Comparison of ENCODE assay signal across 20 cellular contexts in genomic region chr13:110801044-110801443, GRCh38.
DNase-seq lines count a peak whose midpoint lies in the region; ATAC-seq, FAIRE-seq and TF ChIP-seq lines count a peak whose summit lies in the region.
"Had no signal": no experiment of that assay in that cellular context is flagged by ENCODE, and none has a peak within 500 bp of the region (broad histone marks: within the 10 kb centered on the region; RNA-seq: fewer than 3 reads in every experiment).

No MANE protein-coding gene starts in this region.

- WGBS in A549 (ENCODE audit: missing lambda C conversion rate) = 22% methylated on average over 4 of the region's 7 CpGs

- H3K27ac Mint-ChIP-seq in effector memory CD8-positive, alpha-beta T cell = no peak overlapping the region
- H3K27ac Mint-ChIP-seq: progenitor cell of endocrine pancreas; T-helper 2 cell treated with Interferon-gamma antibody and Interleukin-4, amounts not matched to agents 5 μg/mL and 100 μg/mL, for 36 hours had no signal

- no peak for TF ChIP-seq POLR2A in A549 (IDR thresholded peaks at IDR 0.05; ENCODE audit: low read length)
- no peak for TF ChIP-seq POLR2A in NB4 (IDR thresholded peaks at IDR 0.05; ENCODE audit: extremely low read depth, insufficient read length)

- peaks cover 5 to 12% of the 10 kb centered on the region in 2 donors for H3K4me1 Mint-ChIP-seq in effector memory CD8-positive, alpha-beta T cell (ENCODE audit: low read depth in 2 of 2)

- POLR2A ChIA-PET in A549 (lab: Yijun Ruan, JAX) = interaction anchor here (1.1 kb wide), 1 partner anchor 86 kb away, joined by 3 read pairs; no protein-coding TSS in a partner anchor

- no peak overlapping the region for H3K27ac ChIP-seq in A549
- H3K27ac ChIP-seq: SJCRH30 had no signal

- H3K4me2 ChIP-seq in A549 = no peak overlapping the region

- no peaks in the 10 kb centered on the region for H3K9me3 Mint-ChIP-seq in effector memory CD8-positive, alpha-beta T cell
- H3K9me3 Mint-ChIP-seq: T-helper 2 cell treated with Interferon-gamma antibody and Interleukin-4, amounts not matched to agents 5 μg/mL and 100 μg/mL, for 36 hours had no signal

- H3K27me3 Mint-ChIP-seq in effector memory CD8-positive, alpha-beta T cell = peaks cover 66 to 73% of the 10 kb centered on the region in 2 donors

- TF ChIP-seq CTCF in A549 (IDR thresholded peaks at IDR 0.05) (no peak), NB4 (IDR thresholded peaks at IDR 0.05; ENCODE audit: low read depth, low read length) (no peak)

- no peaks in the 10 kb centered on the region for H3K9me3 ChIP-seq in A549
- H3K9me3 ChIP-seq: BE2C, SJCRH30 had no signal

- ATAC-seq in A549 = peak; percentile 43 to 75; a peak in 4 of 6 replicates
- ATAC-seq in effector memory CD8-positive, alpha-beta T cell (replicated peaks) = peak; percentile 69

- H3K4me3 ChIP-seq in A549 = no peak overlapping the region
- H3K4me3 ChIP-seq in NB4 (ENCODE audit: low read depth, low read length) = no peak overlapping the region
- H3K4me3 ChIP-seq: hepatocyte, SJCRH30, smooth muscle cell had no signal

- no peak for FAIRE-seq in A549 (lab: Jason Lieb, UNC)

- TF ChIP-seq EP300 in A549 (IDR thresholded peaks at IDR 0.05) = no peak

- CTCF ChIA-PET in A549 (lab: Yijun Ruan, JAX) = interaction anchor here (1.1 kb wide), 1 partner anchor 83 kb away, joined by 3 read pairs; no protein-coding TSS in a partner anchor

- H3K4me3 Mint-ChIP-seq in effector memory CD8-positive, alpha-beta T cell = no peak overlapping the region
- H3K4me3 Mint-ChIP-seq: T-helper 2 cell treated with Interferon-gamma antibody and Interleukin-4, amounts not matched to agents 5 μg/mL and 100 μg/mL, for 36 hours had no signal

- DNase-seq in A549 (ENCODE audit: low read depth in 1 of 2, low spot score in 1 of 2) = no peak
- DNase-seq in AG20443 (ENCODE audit: low spot score) = peak; percentile 38
- peak; percentile 32 for DNase-seq in NB4 (ENCODE audit: low read depth)
- DNase-seq in effector memory CD8-positive, alpha-beta T cell = no peak
- DNase-seq in NCI-H2081 treated with DMSO at 0.1 percent for 48 hours (lab: John Stamatoyannopoulos, UW) = no peak
- no peak for DNase-seq in SIG-M5 treated with dmso at 0.1 percent for 504 hours (lab: John Stamatoyannopoulos, UW; ENCODE audit: unreplicated experiment)
- DNase-seq in HPDE6-E6E7 (ENCODE audit: extremely low spot score) = no peak
- DNase-seq in KG1 (lab: John Stamatoyannopoulos, UW) = no peak
- DNase-seq: activated CD4-positive, alpha-beta T cell treated with anti-CD3 and anti-CD28 coated beads for 1 hour; BE2C; COR-L47; cortex of kidney; MM.1S; NCI-H1930; SJCRH30; stimulated activated CD4-positive, alpha-beta T cell treated with anti-CD3 and anti-CD28 coated beads, Interleukin-4, amount 100 ng/mL, for 1 hour had no signal

- H3K36me3 Mint-ChIP-seq in effector memory CD8-positive, alpha-beta T cell (ENCODE audit: insufficient read depth) = no peaks in the 10 kb centered on the region

- no peak for TF ChIP-seq RAD21 in A549 (conservative IDR thresholded peaks at IDR 0.05 in 1 of 2, IDR thresholded peaks at IDR 0.05 in 1 of 2)

- no peaks in the 10 kb centered on the region for H3K4me1 ChIP-seq in A549
- H3K4me1 ChIP-seq: BE2C had no signal

TF ChIP-seq in A549, 52 proteins besides CTCF, POLR2A, EP300 and RAD21:
- TF ChIP-seq HEYL (CRISPR knock-in tag; IDR thresholded peaks at IDR 0.05) = no peak
- no peak for TF ChIP-seq CEBPB (IDR thresholded peaks at IDR 0.05)
- TF ChIP-seq ATOH8 (CRISPR knock-in tag; IDR thresholded peaks at IDR 0.05; ENCODE audit: low read depth) = no peak
- TF ChIP-seq MAX (IDR thresholded peaks at IDR 0.05) = no peak
- no peak for TF ChIP-seq RARB (CRISPR knock-in tag; IDR thresholded peaks at IDR 0.05)
- no peak for TF ChIP-seq ZNF302 (CRISPR knock-in tag; IDR thresholded peaks at IDR 0.05)
- TF ChIP-seq KDM1A (IDR thresholded peaks at IDR 0.05; ENCODE audit: low read depth) = no peak
- TF ChIP-seq PBX3 (IDR thresholded peaks at IDR 0.05) = no peak
- TF ChIP-seq CBX8 (IDR thresholded peaks at IDR 0.05) = no peak
- no peak for TF ChIP-seq GATA3 (IDR thresholded peaks at IDR 0.05; ENCODE audit: borderline replicate concordance)
- TF ChIP-seq ZC3H11A (IDR thresholded peaks at IDR 0.05) = no peak
- no peak for TF ChIP-seq POLR2AphosphoS2 (conservative IDR thresholded peaks at IDR 0.05; ENCODE audit: low read length)
- TF ChIP-seq TFCP2L1 (CRISPR knock-in tag; IDR thresholded peaks at IDR 0.05) = no peak
- no peak for TF ChIP-seq MYC (IDR thresholded peaks at IDR 0.05; ENCODE audit: borderline replicate concordance, low read length)
- TF ChIP-seq E2F6 (IDR thresholded peaks at IDR 0.05; ENCODE audit: borderline replicate concordance, low read depth) = no peak
- no peak for TF ChIP-seq ELK1 (IDR thresholded peaks at IDR 0.05; ENCODE audit: low read depth, low read length)
- TF ChIP-seq RFX5 (IDR thresholded peaks at IDR 0.05) = no peak
- TF ChIP-seq JUN (IDR thresholded peaks at IDR 0.05) = no peak
- no peak for TF ChIP-seq FOSL2 (IDR thresholded peaks at IDR 0.05)
- TF ChIP-seq FOSL2 (CRISPR knock-in tag; IDR thresholded peaks at IDR 0.05) = no peak
- no peak for TF ChIP-seq REST (IDR thresholded peaks at IDR 0.05)

Comparison
In these comparisons a context has a peak if more than half of its experiments do, and no peak if none do; other contexts are left out.
1. DNase-seq: peak in AG20443 (single experiment) and NB4 (single experiment); none in A549 (0 of 2), effector memory CD8-positive, alpha-beta T cell (0 of 3), NCI-H2081 treated with DMSO at 0.1 percent for 48 hours (single experiment), SIG-M5 treated with dmso at 0.1 percent for 504 hours (single experiment), HPDE6-E6E7 (single experiment) and KG1 (single experiment).